In genomic region chr5:132410451-132411381, GRCh38 we compare ENCODE assay signal across 1 cellular context.
TF ChIP-seq lines count a peak whose summit lies in the region.

No MANE protein-coding gene starts in this region.

TF ChIP-seq in HepG2, 621 proteins besides CTCF, POLR2A, EP300 and RAD21 (continued from another document and continues in another):
- 0 out of 2 replicates have a peak, but pooled peaks have one; percentile 32 for TF ChIP-seq MLXIP (CRISPR knock-in tag; IDR thresholded peaks at IDR 0.05; ENCODE audit: borderline replicate concordance)
- TF ChIP-seq ELF4 (CRISPR knock-in tag; IDR thresholded peaks at IDR 0.05; ENCODE audit: borderline replicate concordance): no peak
- TF ChIP-seq XBP1 (CRISPR knock-in tag; IDR thresholded peaks at IDR 0.05): no peak
- TF ChIP-seq LRRFIP1 (CRISPR knock-in tag; conservative IDR thresholded peaks at IDR 0.05): no peak
- peak; percentile 5 for TF ChIP-seq MED1 (CRISPR knock-in tag; IDR thresholded peaks at IDR 0.05)
- TF ChIP-seq, protein P1, sequence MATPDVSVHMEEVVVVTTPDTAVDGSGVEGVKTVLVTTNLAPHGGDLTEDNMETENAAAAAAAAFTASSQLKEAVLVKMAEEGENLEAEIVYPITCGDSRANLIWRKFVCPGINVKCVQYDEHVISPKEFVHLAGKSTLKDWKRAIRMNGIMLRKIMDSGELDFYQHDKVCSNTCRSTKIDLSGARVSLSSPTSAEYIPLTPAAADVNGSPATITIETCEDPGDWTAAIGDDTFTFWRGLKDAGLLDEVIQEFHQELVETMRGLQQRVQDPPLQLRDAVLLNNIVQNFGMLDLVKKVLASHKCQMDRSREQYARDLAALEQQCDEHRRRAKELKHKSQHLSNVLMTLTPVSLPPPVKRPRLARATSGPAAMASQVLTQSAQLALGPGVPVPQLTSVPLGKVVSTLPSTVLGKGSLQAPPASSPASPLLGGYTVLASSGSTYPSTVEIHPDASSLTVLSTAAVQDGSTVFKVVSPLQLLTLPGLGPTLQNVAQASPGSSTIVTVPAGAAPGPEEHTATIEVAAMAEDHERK (CRISPR knock-in tag; IDR thresholded peaks at IDR 0.05; ENCODE audit: low read depth): no peak
- TF ChIP-seq ZNF124 (CRISPR knock-in tag; IDR thresholded peaks at IDR 0.05): no peak
- TF ChIP-seq SCMH1 (CRISPR knock-in tag; IDR thresholded peaks at IDR 0.05; ENCODE audit: borderline replicate concordance): no peak
- TF ChIP-seq ZNF883 (CRISPR knock-in tag; IDR thresholded peaks at IDR 0.05; ENCODE audit: not compliant biosample characterization): peak; percentile 34
- TF ChIP-seq NR2F1 (CRISPR knock-in tag; IDR thresholded peaks at IDR 0.05): peak; percentile 89 to 94
- TF ChIP-seq SMARCC2 (IDR thresholded peaks at IDR 0.05): no peak
- TF ChIP-seq, protein P2, sequence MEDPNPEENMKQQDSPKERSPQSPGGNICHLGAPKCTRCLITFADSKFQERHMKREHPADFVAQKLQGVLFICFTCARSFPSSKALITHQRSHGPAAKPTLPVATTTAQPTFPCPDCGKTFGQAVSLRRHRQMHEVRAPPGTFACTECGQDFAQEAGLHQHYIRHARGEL (CRISPR knock-in tag; IDR thresholded peaks at IDR 0.05): no peak
- TF ChIP-seq MTA1 (CRISPR knock-in tag; IDR thresholded peaks at IDR 0.05; ENCODE audit: borderline replicate concordance): peak; percentile 62; the same call in 1 of the 2 replicates
- TF ChIP-seq ZFP41 (CRISPR knock-in tag; IDR thresholded peaks at IDR 0.05; ENCODE audit: borderline replicate concordance): no peak
- no peak for TF ChIP-seq NCOA1 (CRISPR knock-in tag; IDR thresholded peaks at IDR 0.05)
- TF ChIP-seq CBX5 (CRISPR knock-in tag; IDR thresholded peaks at IDR 0.05; ENCODE audit: borderline replicate concordance): peak; percentile 60; the same call in 1 of the 2 replicates
- TF ChIP-seq ZHX1 (CRISPR knock-in tag; IDR thresholded peaks at IDR 0.05; ENCODE audit: low read depth): no peak
- TF ChIP-seq NCOA2 (CRISPR knock-in tag; IDR thresholded peaks at IDR 0.05): no peak
- no peak for TF ChIP-seq GTF3A (CRISPR knock-in tag; conservative IDR thresholded peaks at IDR 0.05)
- TF ChIP-seq EED (CRISPR knock-in tag; IDR thresholded peaks at IDR 0.05): no peak
- no peak for TF ChIP-seq E2F2 (CRISPR knock-in tag; IDR thresholded peaks at IDR 0.05; ENCODE audit: borderline replicate concordance)
- TF ChIP-seq ZFY (CRISPR knock-in tag; IDR thresholded peaks at IDR 0.05): peak; percentile 93
- TF ChIP-seq KAT8 (CRISPR knock-in tag; IDR thresholded peaks at IDR 0.05): no peak
- no peak for TF ChIP-seq ZNF619 (CRISPR knock-in tag; IDR thresholded peaks at IDR 0.05)
- TF ChIP-seq GATA4 (IDR thresholded peaks at IDR 0.05; ENCODE audit: borderline replicate concordance, low read depth): no peak
- no peak for TF ChIP-seq ZNF143 (CRISPR knock-in tag; IDR thresholded peaks at IDR 0.05)
- TF ChIP-seq ZNF24 (IDR thresholded peaks at IDR 0.05): 0 out of 2 replicates have a peak, but pooled peaks have one; percentile 13
- TF ChIP-seq KLF6 (CRISPR knock-in tag; IDR thresholded peaks at IDR 0.05): no peak; the same call in 1 of the 2 replicates
- TF ChIP-seq, protein P3, sequence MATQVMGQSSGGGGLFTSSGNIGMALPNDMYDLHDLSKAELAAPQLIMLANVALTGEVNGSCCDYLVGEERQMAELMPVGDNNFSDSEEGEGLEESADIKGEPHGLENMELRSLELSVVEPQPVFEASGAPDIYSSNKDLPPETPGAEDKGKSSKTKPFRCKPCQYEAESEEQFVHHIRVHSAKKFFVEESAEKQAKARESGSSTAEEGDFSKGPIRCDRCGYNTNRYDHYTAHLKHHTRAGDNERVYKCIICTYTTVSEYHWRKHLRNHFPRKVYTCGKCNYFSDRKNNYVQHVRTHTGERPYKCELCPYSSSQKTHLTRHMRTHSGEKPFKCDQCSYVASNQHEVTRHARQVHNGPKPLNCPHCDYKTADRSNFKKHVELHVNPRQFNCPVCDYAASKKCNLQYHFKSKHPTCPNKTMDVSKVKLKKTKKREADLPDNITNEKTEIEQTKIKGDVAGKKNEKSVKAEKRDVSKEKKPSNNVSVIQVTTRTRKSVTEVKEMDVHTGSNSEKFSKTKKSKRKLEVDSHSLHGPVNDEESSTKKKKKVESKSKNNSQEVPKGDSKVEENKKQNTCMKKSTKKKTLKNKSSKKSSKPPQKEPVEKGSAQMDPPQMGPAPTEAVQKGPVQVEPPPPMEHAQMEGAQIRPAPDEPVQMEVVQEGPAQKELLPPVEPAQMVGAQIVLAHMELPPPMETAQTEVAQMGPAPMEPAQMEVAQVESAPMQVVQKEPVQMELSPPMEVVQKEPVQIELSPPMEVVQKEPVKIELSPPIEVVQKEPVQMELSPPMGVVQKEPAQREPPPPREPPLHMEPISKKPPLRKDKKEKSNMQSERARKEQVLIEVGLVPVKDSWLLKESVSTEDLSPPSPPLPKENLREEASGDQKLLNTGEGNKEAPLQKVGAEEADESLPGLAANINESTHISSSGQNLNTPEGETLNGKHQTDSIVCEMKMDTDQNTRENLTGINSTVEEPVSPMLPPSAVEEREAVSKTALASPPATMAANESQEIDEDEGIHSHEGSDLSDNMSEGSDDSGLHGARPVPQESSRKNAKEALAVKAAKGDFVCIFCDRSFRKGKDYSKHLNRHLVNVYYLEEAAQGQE (IDR thresholded peaks at IDR 0.05; ENCODE audit: borderline replicate concordance in 1 of 2, low read depth in 1 of 2, low read length in 2 of 2): no peak
- TF ChIP-seq ZNF660 (CRISPR knock-in tag; IDR thresholded peaks at IDR 0.05; ENCODE audit: borderline replicate concordance, low read depth): no peak
- no peak for TF ChIP-seq CBFB (CRISPR knock-in tag; IDR thresholded peaks at IDR 0.05)
- TF ChIP-seq KIAA2018 (CRISPR knock-in tag; IDR thresholded peaks at IDR 0.05; ENCODE audit: borderline replicate concordance): no peak
- 0 out of 2 replicates have a peak, but pooled peaks have one; percentile 17 for TF ChIP-seq GATAD1 (CRISPR knock-in tag; IDR thresholded peaks at IDR 0.05)
- no peak for TF ChIP-seq ZEB1 (IDR thresholded peaks at IDR 0.05; ENCODE audit: insufficient replicate concordance, low read depth)
- TF ChIP-seq IKZF4 (CRISPR knock-in tag; IDR thresholded peaks at IDR 0.05; ENCODE audit: borderline replicate concordance, low read depth, not compliant biosample characterization): no peak
- no peak for TF ChIP-seq KDM1A (CRISPR knock-in tag; IDR thresholded peaks at IDR 0.05)
- no peak for TF ChIP-seq NCOR1 (IDR thresholded peaks at IDR 0.05; ENCODE audit: borderline replicate concordance, low read length)
